ENCODE assay signal across 15 cellular contexts in the genomic region with DNA sequence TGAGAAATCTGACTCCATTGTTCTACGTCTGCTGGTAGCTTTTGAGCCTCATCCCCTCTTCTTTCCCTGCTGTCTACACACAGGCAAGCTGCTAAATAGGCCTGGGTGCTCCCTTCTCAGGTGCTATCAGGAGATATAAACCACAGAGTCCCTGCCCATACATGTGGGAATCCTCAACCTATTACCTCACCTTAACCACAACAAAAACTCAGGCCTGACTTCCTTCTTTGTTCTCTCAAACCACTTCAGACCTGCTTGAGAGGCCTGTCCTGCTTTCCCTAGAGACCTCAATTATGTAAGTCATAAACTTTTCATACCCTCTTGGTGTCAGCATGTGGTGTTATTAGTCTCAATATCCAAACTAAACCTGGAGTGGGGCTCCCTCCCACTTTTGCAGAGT.
DNase-seq lines count a peak whose midpoint lies in the region; ATAC-seq and TF ChIP-seq lines count a peak whose summit lies in the region.
"Had no signal": no experiment of that assay in that cellular context is flagged by ENCODE, and none has a peak within 500 bp of the region (broad histone marks: within the 10 kb centered on the region; RNA-seq: fewer than 3 reads in every experiment).

No MANE protein-coding gene starts in this region.

- no peaks in the 10 kb centered on the region for H3K27me3 ChIP-seq in heart left ventricle
- H3K27me3 ChIP-seq: BLaER1 treated with 17β-estradiol and CSF1 and Interleukin-3, amounts not matched to agents 10 nM and 100 nM; right atrium auricular region had no signal

- no peaks in the 10 kb centered on the region for H3K4me1 ChIP-seq in heart left ventricle
- H3K4me1 ChIP-seq: BLaER1 treated with 17β-estradiol and CSF1 and Interleukin-3, amounts not matched to agents 10 nM and 100 nM; left ventricle myocardium inferior had no signal

- intact Hi-C loops in heart left ventricle (cut with DNase I) = no loop called here

- 71 to 80% (median 73%) methylated on average over 1 of the region's 1 CpG for WGBS in heart left ventricle, 4 donors

- peak; percentile 53 for ATAC-seq in HG03432 (IDR thresholded peaks at IDR 0.05; ENCODE audit: unreplicated experiment)
- peak; percentile 50 for ATAC-seq in esophagus mucosa
- no peak for ATAC-seq in heart left ventricle
- ATAC-seq: HepG2, natural killer cell had no signal

- no peak overlapping the region for H3K27ac ChIP-seq in heart left ventricle
- H3K27ac ChIP-seq: BLaER1 treated with 17β-estradiol and CSF1 and Interleukin-3, amounts not matched to agents 10 nM and 100 nM; left ventricle myocardium inferior; right atrium auricular region had no signal

- H3K36me3 ChIP-seq in heart left ventricle = no peaks in the 10 kb centered on the region
- H3K36me3 ChIP-seq: BLaER1 treated with 17β-estradiol and CSF1 and Interleukin-3, amounts not matched to agents 10 nM and 100 nM; left ventricle myocardium inferior; right atrium auricular region had no signal

- no peak overlapping the region for H3K4me3 ChIP-seq in heart left ventricle
- H3K4me3 ChIP-seq: BLaER1 treated with 17β-estradiol and CSF1 and Interleukin-3, amounts not matched to agents 10 nM and 100 nM; left ventricle myocardium inferior; right atrium auricular region had no signal

- no peak for TF ChIP-seq CTCF in heart left ventricle (IDR thresholded peaks at IDR 0.05)

- no peak for TF ChIP-seq POLR2A in heart left ventricle (IDR thresholded peaks at IDR 0.05)

- peak; percentile 59 for DNase-seq in NCI-H2107 treated with DMSO at 0.1 percent for 48 hours (lab: John Stamatoyannopoulos, UW; ENCODE audit: unreplicated experiment)
- peak; percentile 45 for DNase-seq in renal cortical epithelial cell (ENCODE audit: low read depth)
- DNase-seq in heart left ventricle = no peak
- no peak for DNase-seq in NCI-H1092 treated with DMSO at 0.1 percent for 48 hours (lab: John Stamatoyannopoulos, UW)
- DNase-seq in cerebellar nuclear complex (lab: John Stamatoyannopoulos, UW) = no peak
- DNase-seq: activated CD4-positive, alpha-beta T cell treated with anti-CD3 and anti-CD28 coated beads, Interleukin-2, amount 50 U/mL, for 48 hours; left ventricle myocardium inferior; natural killer cell; NCI-H1436 treated with DMSO at 0.1 percent for 48 hours; stimulated activated CD4-positive, alpha-beta T cell treated with anti-CD3 and anti-CD28 coated beads, Interleukin-2, amount 100 ng/mL, for 48 hours had no signal

- no peaks in the 10 kb centered on the region for H3K9me3 ChIP-seq in heart left ventricle
- H3K9me3 ChIP-seq: BLaER1 treated with 17β-estradiol and CSF1 and Interleukin-3, amounts not matched to agents 10 nM and 100 nM; left ventricle myocardium inferior; right atrium auricular region had no signal

Comparison
In these comparisons a context has a peak if more than half of its experiments do, and no peak if none do; other contexts are left out.
1. ATAC-seq: peak in HG03432 (single experiment) and esophagus mucosa (single experiment); none in heart left ventricle (0 of 4).
2. DNase-seq: peak in NCI-H2107 treated with DMSO at 0.1 percent for 48 hours (single experiment) and renal cortical epithelial cell (single experiment); none in heart left ventricle (0 of 5), NCI-H1092 treated with DMSO at 0.1 percent for 48 hours (single experiment) and cerebellar nuclear complex (0 of 2).